ENCODE assay signal across 2 cellular contexts in genomic region chr12:32754101-32754500, GRCh38.
TF ChIP-seq lines count a peak whose summit lies in the region.

No MANE protein-coding gene starts in this region.

TF ChIP-seq in A549, 52 proteins besides CTCF, POLR2A, EP300 and RAD21 (continued from another document):
- no peak for TF ChIP-seq ATOH8 (CRISPR knock-in tag; IDR thresholded peaks at IDR 0.05; ENCODE audit: low read depth)
- TF ChIP-seq HES2 (IDR thresholded peaks at IDR 0.05), result no peak
- no peak for TF ChIP-seq SREBF2 (IDR thresholded peaks at IDR 0.05)
- TF ChIP-seq NFE2L2 (conservative IDR thresholded peaks at IDR 0.05; ENCODE audit: low read length), result no peak
- no peak for TF ChIP-seq NR3C1 (IDR thresholded peaks at IDR 0.05)
- no peak for TF ChIP-seq ZNF302 (CRISPR knock-in tag; IDR thresholded peaks at IDR 0.05)
- no peak for TF ChIP-seq RFX5 (IDR thresholded peaks at IDR 0.05)
- no peak for TF ChIP-seq EHMT2 (IDR thresholded peaks at IDR 0.05; ENCODE audit: low read depth)
- no peak for TF ChIP-seq FOSB (CRISPR knock-in tag; IDR thresholded peaks at IDR 0.05)

TF ChIP-seq in HCT116, 20 proteins besides CTCF, POLR2A, EP300 and RAD21 (continued from another document):
- TF ChIP-seq POLR2AphosphoS5 (IDR thresholded peaks at IDR 0.05; ENCODE audit: low read depth, low read length) (no peak), MAX (IDR thresholded peaks at IDR 0.05) (no peak), JUND (IDR thresholded peaks at IDR 0.05) (no peak), REST (IDR thresholded peaks at IDR 0.05; ENCODE audit: low read depth) (no peak), YY1 (IDR thresholded peaks at IDR 0.05; ENCODE audit: extremely low read depth, insufficient replicate concordance, low read depth, low read length) (no peak)
